Comparison of ENCODE assay signal across 9 cellular contexts in the genomic region with DNA sequence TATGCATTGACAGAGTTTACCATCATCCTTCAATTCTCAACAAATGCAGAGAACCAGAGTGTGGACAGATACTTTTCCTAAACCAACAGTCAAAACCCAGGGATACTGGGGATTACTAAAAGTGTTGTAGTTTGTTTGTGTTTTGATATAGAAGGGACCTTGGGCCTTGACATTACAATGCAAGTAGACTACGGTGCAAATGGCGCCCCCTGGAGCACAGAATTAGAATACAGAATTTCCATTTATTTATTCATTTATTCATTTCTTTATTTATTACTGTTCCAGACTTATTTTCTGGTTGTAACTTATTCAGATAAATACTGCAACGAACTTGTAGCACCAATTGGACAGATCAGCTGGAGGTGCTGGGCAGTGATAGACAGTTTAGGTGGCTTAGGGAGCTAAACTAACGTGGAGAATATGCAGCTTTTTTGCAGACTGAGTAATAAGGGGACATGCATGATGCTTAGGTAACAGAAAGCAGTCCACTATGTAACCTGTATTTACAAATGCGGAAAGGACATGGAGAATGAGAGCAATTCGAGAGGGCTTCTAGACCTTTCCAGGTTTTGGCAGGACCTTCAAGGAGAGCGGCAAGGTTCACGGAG. TPM values are rescaled to one million over a fixed set of nuclear protein-coding genes. Genes with fewer than 3 reads are reported as not detected.
DNase-seq lines count a peak whose midpoint lies in the region; ATAC-seq, FAIRE-seq and TF ChIP-seq lines count a peak whose summit lies in the region.
"Had no signal": no experiment of that assay in that cellular context is flagged by ENCODE, and none has a peak within 500 bp of the region (broad histone marks: within the 10 kb centered on the region; RNA-seq: fewer than 3 reads in every experiment).

No MANE protein-coding gene starts in this region.

- H3K9me3 ChIP-seq in Caco-2 (no peaks in the 10 kb centered on the region), astrocyte (ENCODE audit: insufficient read depth, low read depth, low read length) (no peaks in the 10 kb centered on the region), vagina (no peaks in the 10 kb centered on the region)

- ATAC-seq in left lobe of liver (peak; percentile 57), GM21737 (IDR thresholded peaks at IDR 0.05; ENCODE audit: unreplicated experiment) (no peak), GM18909 (IDR thresholded peaks at IDR 0.05; ENCODE audit: poor library complexity, unreplicated experiment) (no peak)
- ATAC-seq: left colon had no signal

- POLR2A ChIA-PET in Caco-2 (lab: Charles Lee): no interaction called here

- CTCF ChIA-PET in Caco-2 (lab: Charles Lee): interaction anchor here (0.7 to 2.4 kb wide), 3 partner anchors 17 to 44 kb away, joined by 5 to 24 read pairs (median 8); no protein-coding TSS in a partner anchor

- no peaks in the 10 kb centered on the region for H3K27me3 Mint-ChIP-seq in Caco-2 (ENCODE audit: insufficient read depth, unreplicated experiment)
- no peaks in the 10 kb centered on the region for H3K27me3 Mint-ChIP-seq in astrocyte (ENCODE audit: low read depth, unreplicated experiment)

- H3K36me3 ChIP-seq in Caco-2 (ENCODE audit: control insufficient read depth, insufficient read depth, low read length): no peaks in the 10 kb centered on the region
- peaks cover 9% of the 10 kb centered on the region for H3K36me3 ChIP-seq in astrocyte (ENCODE audit: insufficient read depth, low read length)
- no peaks in the 10 kb centered on the region for H3K36me3 ChIP-seq in vagina

- H3K27ac ChIP-seq in astrocyte (ENCODE audit: low read depth, low read length) (no peak overlapping the region), vagina (peak overlapping the region; percentile 36)

- no peak overlapping the region for H3K4me2 ChIP-seq in astrocyte (ENCODE audit: low read length)

- H3K4me3 ChIP-seq in Caco-2 (ENCODE audit: low read depth, low read length): no peak overlapping the region
- no peak overlapping the region for H3K4me3 ChIP-seq in astrocyte (ENCODE audit: insufficient read depth, low read depth, low read length)
- no peak overlapping the region for H3K4me3 ChIP-seq in vagina

- peaks cover 80% of the 10 kb centered on the region for H4K20me1 ChIP-seq in astrocyte (ENCODE audit: insufficient read depth, low read length)

- peaks cover 8% of the 10 kb centered on the region for H3K4me1 Mint-ChIP-seq in Caco-2 (ENCODE audit: low read depth, unreplicated experiment)
- peaks cover 58% of the 10 kb centered on the region for H3K4me1 Mint-ChIP-seq in astrocyte (ENCODE audit: low read depth, unreplicated experiment)

- H3K4me1 ChIP-seq in Caco-2 (peaks cover 6% of the 10 kb centered on the region), astrocyte (ENCODE audit: insufficient read depth, low read length) (peaks cover 30% of the 10 kb centered on the region), vagina (peaks cover 39% of the 10 kb centered on the region)

- no peak overlapping the region for H2AFZ ChIP-seq in astrocyte (ENCODE audit: low read depth, low read length)

- DNase-seq in Caco-2: peak in 1 of 2 experiments; percentile 41
- peak; percentile 35 for DNase-seq in KBM-7
- no peak for DNase-seq in astrocyte (ENCODE audit: low read depth)
- no peak for DNase-seq in left lobe of liver (ENCODE audit: low spot score)
- no peak for DNase-seq in vagina (ENCODE audit: extremely low spot score in 2 of 2)
- DNase-seq in NCI-H345 treated with DMSO at 0.1 percent for 48 hours (lab: John Stamatoyannopoulos, UW; ENCODE audit: unreplicated experiment): no peak

- H3K79me2 ChIP-seq in astrocyte (ENCODE audit: insufficient read depth, low read length): peaks cover 90% of the 10 kb centered on the region

- H3K36me3 Mint-ChIP-seq in Caco-2 (ENCODE audit: insufficient read depth, unreplicated experiment) (peaks cover 40% of the 10 kb centered on the region), astrocyte (ENCODE audit: low read depth, unreplicated experiment) (peaks cover 26% of the 10 kb centered on the region)

- H3K9ac ChIP-seq in astrocyte (ENCODE audit: low read length): no peak overlapping the region

- in situ Hi-C loops in KBM-7 (cut with MboI; ENCODE audit: low pct_unique_long_range_greater_than_20kb, low sequenced_read_pairs): no loop called here

- H3K27ac Mint-ChIP-seq in Caco-2 (ENCODE audit: unreplicated experiment): no peak overlapping the region
- H3K27ac Mint-ChIP-seq in astrocyte (ENCODE audit: unreplicated experiment): peak overlapping the region; percentile 66

- no peak for TF ChIP-seq POLR2A in vagina (IDR thresholded peaks at IDR 0.05)

- H3K27me3 ChIP-seq in Caco-2 (replicated peaks; ENCODE audit: control insufficient read depth, insufficient read depth, low read length): no peaks in the 10 kb centered on the region
- no peaks in the 10 kb centered on the region for H3K27me3 ChIP-seq in astrocyte (ENCODE audit: insufficient read depth, low read length)
- H3K27me3 ChIP-seq in vagina: no peaks in the 10 kb centered on the region

- FAIRE-seq in astrocyte (lab: Jason Lieb, UNC): no peak

- BruUV-seq in Caco-2 (replicated peaks; lab: Mats Ljungman, UMichigan): no TSS peak

- no peak overlapping the region for H3K4me3 Mint-ChIP-seq in Caco-2 (ENCODE audit: unreplicated experiment)
- H3K4me3 Mint-ChIP-seq in astrocyte (ENCODE audit: unreplicated experiment): peak overlapping the region; percentile 29

- peak; percentile 50 to 81 for TF ChIP-seq CTCF in Caco-2 (IDR thresholded peaks at IDR 0.05; ENCODE audit: insufficient read depth in 1 of 2, low read depth in 1 of 2, low read length in 1 of 2, severe bottlenecking in 1 of 2, unreplicated experiment in 1 of 2)
- TF ChIP-seq CTCF in astrocyte (IDR thresholded peaks at IDR 0.05; ENCODE audit: insufficient read depth, low read depth, low read length): peak; percentile 81
- TF ChIP-seq CTCF in vagina (IDR thresholded peaks at IDR 0.05): peak; percentile 73 to 75 (median 75)

- intact Hi-C loops in Caco-2 (cut with micrococcal nuclease; ENCODE audit: unreplicated experiment): loop anchor here (1.0 to 2.0 kb wide), 4 partner anchors 33 to 89 kb away; no protein-coding TSS in a partner anchor
- intact Hi-C loops in vagina (cut with DNase I): loop anchor here (5.0 kb wide), 1 partner anchor 44 kb away; a partner anchor contains a TSS

- H3K9me3 Mint-ChIP-seq in Caco-2 (ENCODE audit: unreplicated experiment): no peaks in the 10 kb centered on the region
- no peaks in the 10 kb centered on the region for H3K9me3 Mint-ChIP-seq in astrocyte (ENCODE audit: unreplicated experiment)

RNA-seq across cellular contexts. Expression of a gene that starts 42.6 kb away (rescaled TPM):
- total RNA-seq in Caco-2 (2022): 41.5 and 45.4 TPM in 2 replicates
- total RNA-seq in astrocyte: 195 and 231 TPM in 2 replicates
- total RNA-seq in left lobe of liver: 2.2 TPM
- total RNA-seq in vagina: 34.9 TPM

Comparison
In these comparisons a context has a peak if more than half of its experiments do, and no peak if none do; other contexts are left out.
1. RNA of a gene that starts 42.6 kb away (total RNA-seq): 195 to 231 TPM in astrocyte, 41.5 to 45.4 TPM in Caco-2 and 34.9 TPM in vagina (single experiment); 2.2 TPM in left lobe of liver (single experiment); every median in the first group is over 10 times any median in the second.
2. Peak in every context shown above with its lines, with median percentiles within 50 percentile points of each other: CTCF ChIP-seq.